In genomic region chr18:2900742-2901404, GRCh38 we compare ENCODE assay signal across 24 cellular contexts. TPM values are rescaled to one million over a fixed set of nuclear protein-coding genes. Genes with fewer than 3 reads are reported as not detected.
A peak's percentile ranks its signal among the peaks of the same experiment; 100 is the strongest.
DNase-seq lines count a peak whose midpoint lies in the region; ATAC-seq and TF ChIP-seq lines count a peak whose summit lies in the region.
"Had no signal": no experiment of that assay in that cellular context is flagged by ENCODE, and none has a peak within 500 bp of the region (broad histone marks: within the 10 kb centered on the region; RNA-seq: fewer than 3 reads in every experiment).

No MANE protein-coding gene starts in this region.

- no peaks in the 10 kb centered on the region for H3K36me3 Mint-ChIP-seq in activated CD8-positive, alpha-beta T cell treated with anti-CD3 and anti-CD28 coated beads, Interleukin-2, amount 10 ng/mL, durations not matched to agents 7 days and 5 days (ENCODE audit: low read depth)
- no peaks in the 10 kb centered on the region for H3K36me3 Mint-ChIP-seq in activated CD8-positive, alpha-beta memory T cell treated with anti-CD3 and anti-CD28 coated beads, Interleukin-2, amount 10 ng/mL, durations not matched to agents 7 days and 5 days
- H3K36me3 Mint-ChIP-seq: naive B cell, T-cell had no signal

- no peaks in the 10 kb centered on the region for H3K27me3 ChIP-seq in fibroblast of lung (ENCODE audit: control insufficient read depth, insufficient read depth, low read length)
- H3K27me3 ChIP-seq in mesendoderm (ENCODE audit: insufficient read depth, low read length, poor library complexity), result no peaks in the 10 kb centered on the region
- H3K27me3 ChIP-seq: BE2C, tibial nerve had no signal

- H3K4me1 ChIP-seq in fibroblast of lung (ENCODE audit: control insufficient read depth, extremely low read depth, insufficient read depth, low read length), result peaks cover 14% of the 10 kb centered on the region
- no peaks in the 10 kb centered on the region for H3K4me1 ChIP-seq in mesendoderm (ENCODE audit: control insufficient read depth, low read depth, low read length)
- H3K4me1 ChIP-seq: BE2C had no signal

- intact Hi-C loops in sciatic nerve (cut with DNase I), result loop anchor here (10.0 kb wide), 1 partner anchor 126 kb away; no protein-coding TSS in a partner anchor

- peaks cover 10% of the 10 kb centered on the region for H3K4me1 Mint-ChIP-seq in activated CD8-positive, alpha-beta T cell treated with anti-CD3 and anti-CD28 coated beads, Interleukin-2, amount 10 ng/mL, durations not matched to agents 7 days and 5 days (ENCODE audit: low read depth)
- H3K4me1 Mint-ChIP-seq in activated CD8-positive, alpha-beta memory T cell treated with anti-CD3 and anti-CD28 coated beads, Interleukin-2, amount 10 ng/mL, durations not matched to agents 7 days and 5 days, result peaks cover 2% of the 10 kb centered on the region

- H3K79me1 ChIP-seq in mesendoderm (ENCODE audit: low read length), result no peaks in the 10 kb centered on the region

- H3K9me3 Mint-ChIP-seq in activated CD8-positive, alpha-beta T cell treated with anti-CD3 and anti-CD28 coated beads, Interleukin-2, amount 10 ng/mL, durations not matched to agents 7 days and 5 days (ENCODE audit: insufficient read depth), result no peaks in the 10 kb centered on the region
- H3K9me3 Mint-ChIP-seq in activated CD8-positive, alpha-beta memory T cell treated with anti-CD3 and anti-CD28 coated beads, Interleukin-2, amount 10 ng/mL, durations not matched to agents 7 days and 5 days (ENCODE audit: low read depth), result no peaks in the 10 kb centered on the region
- H3K9me3 Mint-ChIP-seq: activated CD4-positive, alpha-beta T cell treated with anti-CD3 and anti-CD28 coated beads, Interleukin-2, amount 10 ng/mL, durations not matched to agents 7 days and 5 days; activated naive CD4-positive, alpha-beta T cell treated with anti-CD3 and anti-CD28 coated beads for 36 hours; effector memory CD8-positive, alpha-beta T cell; naive B cell; T-cell had no signal

- CTCF ChIA-PET in activated CD8-positive, alpha-beta T cell treated with anti-CD3 and anti-CD28 coated beads, Interleukin-2, amount 10 ng/mL, durations not matched to agents 7 days and 5 days (lab: Charles Lee), result no interaction called here
- CTCF ChIA-PET in activated CD8-positive, alpha-beta memory T cell treated with anti-CD3 and anti-CD28 coated beads, Interleukin-2, amount 10 ng/mL, durations not matched to agents 7 days and 5 days (lab: Charles Lee), result no interaction called here

- DNase-seq in NCI-H748 (lab: John Stamatoyannopoulos, UW; ENCODE audit: unreplicated experiment) (peak; percentile 17), NCI-H748 treated with DMSO at 0.1 percent for 48 hours (lab: John Stamatoyannopoulos, UW) (no peak), Kasumi-1 (lab: John Stamatoyannopoulos, UW) (peak; percentile 33 to 46), fibroblast of lung (ENCODE audit: low read depth in 2 of 2) (no peak), sciatic nerve (ENCODE audit: low spot score) (peak; percentile 32), mesendoderm (no peak)
- no peak for DNase-seq in activated CD8-positive, alpha-beta T cell treated with anti-CD3 and anti-CD28 coated beads, Interleukin-2, amount 10 ng/mL, durations not matched to agents 7 days and 5 days
- no peak for DNase-seq in activated CD8-positive, alpha-beta memory T cell treated with anti-CD3 and anti-CD28 coated beads, Interleukin-2, amount 10 ng/mL, durations not matched to agents 7 days and 5 days
- DNase-seq: activated CD4-positive, alpha-beta T cell treated with anti-CD3 and anti-CD28 coated beads, Interleukin-2, amount 10 ng/mL, durations not matched to agents 7 days and 5 days; activated naive CD4-positive, alpha-beta T cell treated with anti-CD3 and anti-CD28 coated beads for 36 hours; activated T-cell treated with anti-CD3 and anti-CD28 coated beads for 4 hours; anterior cingulate cortex; BE2C; cerebellar nuclear complex; effector memory CD8-positive, alpha-beta T cell; naive B cell; NCI-H1694 treated with DMSO at 0.1 percent for 48 hours; NCI-H226; stimulated activated CD4-positive, alpha-beta T cell treated with anti-CD3 and anti-CD28 coated beads, Interleukin-1b, Interleukin-23, amount 100 ng/mL, for 48 hours; stimulated activated naive CD4-positive, alpha-beta T cell; T-cell had no signal

- no peak overlapping the region for H2BK120ac ChIP-seq in mesendoderm (ENCODE audit: low read depth, low read length)

- H3K36me3 ChIP-seq in fibroblast of lung (ENCODE audit: control insufficient read depth, insufficient read depth, low read length) (no peaks in the 10 kb centered on the region), mesendoderm (ENCODE audit: control insufficient read depth, insufficient read depth, low read length) (no peaks in the 10 kb centered on the region)
- H3K36me3 ChIP-seq: BE2C, tibial nerve had no signal

- H3K4me3 ChIP-seq in fibroblast of lung (replicated peaks in 1 of 4; ENCODE audit: control extremely low read depth in 1 of 4, insufficient read depth in 1 of 4, low read depth in 3 of 4, low read length in 4 of 4), result no peak overlapping the region
- no peak overlapping the region for H3K4me3 ChIP-seq in mesendoderm (ENCODE audit: low read length)
- H3K4me3 ChIP-seq: lung, tibial nerve had no signal

- no peak overlapping the region for H3K56ac ChIP-seq in mesendoderm (ENCODE audit: low read length)

- H3K79me2 ChIP-seq in fibroblast of lung (ENCODE audit: control insufficient read depth, insufficient read depth, low read length) (no peaks in the 10 kb centered on the region), mesendoderm (ENCODE audit: control insufficient read depth, insufficient read depth, low read length) (no peaks in the 10 kb centered on the region)

- ATAC-seq in sciatic nerve, result no peak
- no peak for ATAC-seq in activated CD8-positive, alpha-beta T cell treated with anti-CD3 and anti-CD28 coated beads, Interleukin-2, amount 10 ng/mL, durations not matched to agents 7 days and 5 days
- ATAC-seq in activated CD8-positive, alpha-beta memory T cell treated with anti-CD3 and anti-CD28 coated beads, Interleukin-2, amount 10 ng/mL, durations not matched to agents 7 days and 5 days, result no peak
- ATAC-seq: effector memory CD8-positive, alpha-beta T cell; T-cell had no signal

- no peak overlapping the region for H2AFZ ChIP-seq in fibroblast of lung (ENCODE audit: low read length)

- no peak overlapping the region for H3K18ac ChIP-seq in mesendoderm (ENCODE audit: low read length)

- no peak overlapping the region for H3K4ac ChIP-seq in mesendoderm (ENCODE audit: low read depth, low read length)

- H3K27me3 Mint-ChIP-seq in activated CD8-positive, alpha-beta T cell treated with anti-CD3 and anti-CD28 coated beads, Interleukin-2, amount 10 ng/mL, durations not matched to agents 7 days and 5 days (ENCODE audit: low read depth), result no peaks in the 10 kb centered on the region
- no peaks in the 10 kb centered on the region for H3K27me3 Mint-ChIP-seq in activated CD8-positive, alpha-beta memory T cell treated with anti-CD3 and anti-CD28 coated beads, Interleukin-2, amount 10 ng/mL, durations not matched to agents 7 days and 5 days
- H3K27me3 Mint-ChIP-seq: activated CD4-positive, alpha-beta T cell treated with anti-CD3 and anti-CD28 coated beads, Interleukin-2, amount 10 ng/mL, durations not matched to agents 7 days and 5 days; effector memory CD8-positive, alpha-beta T cell; naive B cell; T-cell had no signal

- H3K27ac ChIP-seq in fibroblast of lung (ENCODE audit: insufficient read depth, low read length) (no peak overlapping the region), mesendoderm (ENCODE audit: low read depth, low read length) (no peak overlapping the region)
- H3K27ac ChIP-seq: HL-60 had no signal

- POLR2A ChIA-PET in activated CD8-positive, alpha-beta T cell treated with anti-CD3 and anti-CD28 coated beads, Interleukin-2, amount 10 ng/mL, durations not matched to agents 7 days and 5 days (lab: Charles Lee), result no interaction called here

- H3K9me3 ChIP-seq in fibroblast of lung (ENCODE audit: control insufficient read depth, insufficient read depth, low read depth, low read length), result no peaks in the 10 kb centered on the region
- H3K9me3 ChIP-seq: BE2C, tibial nerve had no signal

- no peak overlapping the region for H3K23ac ChIP-seq in mesendoderm (ENCODE audit: low read length)

- no CpG with 5 or more reads among the region's 7 CpGs for WGBS in mesendoderm (ENCODE audit: extremely low coverage, insufficient coverage, low lambda C conversion rate)

- H3K4me2 ChIP-seq in fibroblast of lung (ENCODE audit: extremely low read depth, insufficient read depth, low read length), result peak overlapping the region; percentile 32
- no peak overlapping the region for H3K4me2 ChIP-seq in mesendoderm (ENCODE audit: low read length)

- H3K4me3 Mint-ChIP-seq in activated CD8-positive, alpha-beta T cell treated with anti-CD3 and anti-CD28 coated beads, Interleukin-2, amount 10 ng/mL, durations not matched to agents 7 days and 5 days, result no peak overlapping the region
- H3K4me3 Mint-ChIP-seq in activated CD8-positive, alpha-beta memory T cell treated with anti-CD3 and anti-CD28 coated beads, Interleukin-2, amount 10 ng/mL, durations not matched to agents 7 days and 5 days, result no peak overlapping the region
- H3K4me3 Mint-ChIP-seq: activated CD4-positive, alpha-beta T cell treated with anti-CD3 and anti-CD28 coated beads, Interleukin-2, amount 10 ng/mL, durations not matched to agents 7 days and 5 days; activated naive CD4-positive, alpha-beta T cell treated with anti-CD3 and anti-CD28 coated beads for 36 hours; effector memory CD8-positive, alpha-beta T cell; T-cell had no signal

- no peak overlapping the region for H2AK5ac ChIP-seq in mesendoderm (ENCODE audit: low read length)

- H4K20me1 ChIP-seq in fibroblast of lung (ENCODE audit: control insufficient read depth, extremely low read depth, insufficient read depth, low read length), result no peaks in the 10 kb centered on the region

- H3K27ac Mint-ChIP-seq in activated CD8-positive, alpha-beta T cell treated with anti-CD3 and anti-CD28 coated beads, Interleukin-2, amount 10 ng/mL, durations not matched to agents 7 days and 5 days, result no peak overlapping the region
- no peak overlapping the region for H3K27ac Mint-ChIP-seq in activated CD8-positive, alpha-beta memory T cell treated with anti-CD3 and anti-CD28 coated beads, Interleukin-2, amount 10 ng/mL, durations not matched to agents 7 days and 5 days
- H3K27ac Mint-ChIP-seq: activated CD4-positive, alpha-beta T cell treated with anti-CD3 and anti-CD28 coated beads, Interleukin-2, amount 10 ng/mL, durations not matched to agents 7 days and 5 days; activated naive CD4-positive, alpha-beta T cell treated with anti-CD3 and anti-CD28 coated beads for 36 hours; effector memory CD8-positive, alpha-beta T cell; T-cell had no signal

- TF ChIP-seq CTCF in fibroblast of lung (conservative IDR thresholded peaks at IDR 0.05 in 1 of 2, IDR thresholded peaks at IDR 0.05 in 1 of 2; ENCODE audit: low read depth in 1 of 2, low read length in 2 of 2), result no peak

- H4K8ac ChIP-seq in mesendoderm (ENCODE audit: low read depth, low read length), result no peak overlapping the region

- H4K5ac ChIP-seq in mesendoderm (ENCODE audit: low read length), result no peak overlapping the region

- H2BK5ac ChIP-seq in mesendoderm (ENCODE audit: low read length), result no peak overlapping the region

- H3K9ac ChIP-seq in fibroblast of lung (ENCODE audit: insufficient read depth, low read length), result no peak overlapping the region
- no peak overlapping the region for H3K9ac ChIP-seq in mesendoderm (ENCODE audit: low read length)

- H2BK15ac ChIP-seq in mesendoderm (replicated peaks; ENCODE audit: low read depth), result no peak overlapping the region

RNA-seq across cellular contexts. Expression of gene EMILIN2, which starts 54.1 kb away (rescaled TPM):
- total RNA-seq in fibroblast of lung (11.1 and 18.0 TPM in 2 replicates), sciatic nerve (25.1 TPM)
- polyA plus RNA-seq in fibroblast of lung, result 4.1 and 8.7 TPM in 2 replicates
- 6.3 and 12.1 TPM in 2 replicates for polyA plus RNA-seq in fibroblast of lung (2012)
- polyA minus RNA-seq in fibroblast of lung (ENCODE audit: low replicate concordance), result 3.1 and 10.2 TPM in 2 replicates
- 10 to 100 TPM; 32.7 to 34.6 TPM for total RNA-seq in activated CD8-positive, alpha-beta T cell treated with anti-CD3 and anti-CD28 coated beads, Interleukin-2, amount 10 ng/mL, durations not matched to agents 7 days and 5 days
- polyA plus RNA-seq in mesendoderm (2013, experiment 1 of 2), result 7.1 TPM
- polyA plus RNA-seq in mesendoderm (2013, experiment 2 of 2), result 6.9 TPM
- total RNA-seq in activated CD8-positive, alpha-beta memory T cell treated with anti-CD3 and anti-CD28 coated beads, Interleukin-2, amount 10 ng/mL, durations not matched to agents 7 days and 5 days, result 10 to 100 TPM; 17.3 to 19.0 TPM

Comparison
In these comparisons a context has a peak if more than half of its experiments do, and no peak if none do; other contexts are left out.
1. DNase-seq: peak in NCI-H748 (single experiment), Kasumi-1 (2 of 2) and sciatic nerve (single experiment); none in NCI-H748 treated with DMSO at 0.1 percent for 48 hours (single experiment), fibroblast of lung (0 of 2), activated CD8-positive, alpha-beta T cell treated with anti-CD3 and anti-CD28 coated beads, Interleukin-2, amount 10 ng/mL, durations not matched to agents 7 days and 5 days (single experiment), mesendoderm (single experiment) and activated CD8-positive, alpha-beta memory T cell treated with anti-CD3 and anti-CD28 coated beads, Interleukin-2, amount 10 ng/mL, durations not matched to agents 7 days and 5 days (single experiment).